Comparison of ENCODE assay signal across 8 cellular contexts in the genomic region with DNA sequence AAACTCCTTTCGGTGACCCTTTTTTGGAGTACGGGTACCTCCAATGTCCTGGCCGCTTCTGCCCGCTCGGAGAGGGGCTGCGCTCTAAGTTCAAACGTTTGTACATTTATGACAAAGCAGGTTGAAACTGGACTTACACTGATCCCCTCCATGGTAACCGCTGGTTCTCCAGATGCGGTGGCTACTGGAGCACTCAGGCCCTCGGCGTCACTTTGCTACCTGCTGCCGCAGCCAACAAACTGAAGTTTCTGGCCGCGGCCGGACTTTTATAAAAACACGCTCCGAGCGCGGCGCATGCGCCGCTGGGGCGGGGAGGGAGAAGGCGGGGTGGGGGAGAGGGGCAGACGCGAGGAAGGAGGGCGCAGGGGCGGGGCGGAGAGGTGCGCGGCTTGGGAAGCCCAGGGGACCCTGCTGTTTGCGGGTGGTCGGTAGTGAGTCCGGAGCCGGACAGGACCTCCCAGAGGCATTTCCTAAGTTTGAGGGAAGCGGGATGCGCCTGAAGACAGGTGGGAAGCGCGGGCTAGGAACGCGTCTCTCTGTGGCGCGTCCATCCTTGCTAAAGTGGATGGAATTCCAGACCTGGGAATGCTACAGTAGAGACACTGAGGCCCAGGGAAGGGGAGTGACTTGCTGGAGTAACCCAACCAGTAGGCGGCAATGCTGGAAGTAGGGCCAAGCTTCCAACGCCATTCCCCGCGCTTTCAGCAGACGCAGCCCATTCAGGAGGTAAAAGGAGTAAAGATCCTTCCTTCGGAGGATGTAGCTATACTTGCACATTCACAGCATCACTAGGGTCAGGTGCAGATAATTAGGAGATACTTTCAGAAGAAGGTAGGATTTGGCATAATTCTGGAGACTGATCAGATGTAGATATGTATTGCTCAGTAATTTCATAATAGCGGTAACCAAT. TPM values are rescaled to one million over a fixed set of nuclear protein-coding genes. Genes with fewer than 3 reads are reported as not detected.
A peak's percentile ranks its signal among the peaks of the same experiment; 100 is the strongest.
DNase-seq lines count a peak whose midpoint lies in the region; ATAC-seq, FAIRE-seq and TF ChIP-seq lines count a peak whose summit lies in the region.

Gene CXCR4, minus strand, starts transcription at position 241 of the 910 bp plus-strand sequence. Its CDS starts 89 bp downstream, at position 152.

- H3K4me1 Mint-ChIP-seq in CD8-positive, alpha-beta memory T cell, result peaks cover 58 to 67% (median 65%) of the 10 kb centered on the region in 3 donors
- H3K4me1 Mint-ChIP-seq in T-helper 2 cell treated with Interferon-gamma antibody and Interleukin-4, amounts not matched to agents 5 μg/mL and 100 μg/mL, for 36 hours (ENCODE audit: low read depth), result peaks cover 36% of the 10 kb centered on the region

- POLR2A ChIA-PET in CD8-positive, alpha-beta memory T cell (lab: Charles Lee), result interaction anchor here (0.5 to 6.4 kb wide), 19 partner anchors 12 to 259 kb away, joined by 3 to 131 read pairs (median 3); partner anchors contain the start of gene DARS1
- POLR2A ChIA-PET in GM12878 (lab: Charles Lee), result interaction anchor here (0.5 to 2.8 kb wide), 19 partner anchors 11 to 184 kb away, joined by 3 to 20 read pairs (median 5); no protein-coding TSS in a partner anchor

- 0 out of 2 replicates have a peak, but pooled peaks have one; percentile 9 for TF ChIP-seq RAD21 in GM12878 (IDR thresholded peaks at IDR 0.05; ENCODE audit: insufficient read depth, low read depth, low read length)

- peaks cover 25 to 56% (median 30%) of the 10 kb centered on the region in 3 donors for H3K36me3 Mint-ChIP-seq in CD8-positive, alpha-beta memory T cell
- H3K36me3 Mint-ChIP-seq in T-helper 2 cell treated with Interferon-gamma antibody and Interleukin-4, amounts not matched to agents 5 μg/mL and 100 μg/mL, for 36 hours (ENCODE audit: low read depth), result peaks cover 35% of the 10 kb centered on the region

- peak; percentile 82 to 97 (median 89) for DNase-seq in CD8-positive, alpha-beta memory T cell
- DNase-seq in NCI-H128 (lab: John Stamatoyannopoulos, UW; ENCODE audit: unreplicated experiment) (peak; percentile 71), GM12878 (ENCODE audit: low read depth, low spot score) (no peak), iPS-NIHi11 (ENCODE audit: low spot score) (peak; percentile 86), smooth muscle cell (lab: John Stamatoyannopoulos, UW; ENCODE audit: unreplicated experiment) (peak; percentile 34), H4 (ENCODE audit: low spot score) (no peak)
- peak; percentile 83 for DNase-seq in T-helper 2 cell treated with Interferon-gamma antibody and Interleukin-4, amounts not matched to agents 5 μg/mL and 100 μg/mL, for 36 hours (ENCODE audit: low spot score)

- in situ Hi-C loops in GM12878 (cut with MboI), result loop anchor here (5.0 kb wide), 1 partner anchor 201 kb away; no protein-coding TSS in a partner anchor

- H3K27me3 Mint-ChIP-seq in CD8-positive, alpha-beta memory T cell, result peaks cover 0 to 30% of the 10 kb centered on the region in 2 donors
- peaks cover 35% of the 10 kb centered on the region for H3K27me3 Mint-ChIP-seq in T-helper 2 cell treated with Interferon-gamma antibody and Interleukin-4, amounts not matched to agents 5 μg/mL and 100 μg/mL, for 36 hours (ENCODE audit: low read depth)

- 4% methylated on average over 35 of the region's 50 CpGs for WGBS in GM12878 (ENCODE audit: insufficient coverage, insufficient replicate concordance, low lambda C conversion rate, missing lambda C conversion rate)
- 1% methylated on average over 43 of the region's 50 CpGs for WGBS in smooth muscle cell (ENCODE audit: low lambda C conversion rate)

- H3K4me2 ChIP-seq in GM12878 (ENCODE audit: control insufficient read depth, insufficient read depth) (peak within 1 kb of the TSS; percentile 95), smooth muscle cell (peak within 1 kb of the TSS; percentile 93)

- H3K79me2 ChIP-seq in GM12878 (ENCODE audit: control insufficient read depth, insufficient read depth, low read length), result 0 out of 2 replicates have a peak, but pooled peaks cover 2% of the 10 kb centered on the region
- no peaks in the 10 kb centered on the region for H3K79me2 ChIP-seq in smooth muscle cell (ENCODE audit: low read depth)

- no peak for TF ChIP-seq EP300 in GM12878 (IDR thresholded peaks at IDR 0.05; ENCODE audit: borderline replicate concordance in 1 of 2, control insufficient read depth in 1 of 2, low read depth in 2 of 2, low read length in 2 of 2)

- TSS peak; percentile 95 for BruUV-seq in GM12878 (replicated peaks; lab: Mats Ljungman, UMichigan)

- peak within 1 kb of the TSS; percentile 38 for H2AFZ ChIP-seq in GM12878 (ENCODE audit: control insufficient read depth, low read depth, low read length)
- H2AFZ ChIP-seq in smooth muscle cell (ENCODE audit: low read depth), result peak within 1 kb of the TSS; percentile 74

- H3K9ac ChIP-seq in GM12878 (ENCODE audit: control insufficient read depth, insufficient read depth, low read length) (peak within 1 kb of the TSS; percentile 57), smooth muscle cell (ENCODE audit: low read depth) (no peak within 1 kb of the TSS)

- H3K27me3 ChIP-seq in CD8-positive, alpha-beta memory T cell (ENCODE audit: insufficient read depth, low read length, poor library complexity, severe bottlenecking), result no peaks in the 10 kb centered on the region
- peaks cover 0 to 12% of the 10 kb centered on the region in 2 experiments for H3K27me3 ChIP-seq in GM12878 (replicated peaks in 1 of 2; ENCODE audit: control insufficient read depth in 2 of 2, insufficient read depth in 2 of 2, low read length in 1 of 2)
- H3K27me3 ChIP-seq in smooth muscle cell (ENCODE audit: low read depth), result peaks cover 34% of the 10 kb centered on the region

- SMC1A ChIA-PET in GM12878 (lab: Charles Lee; ENCODE audit: uncharacterized antibody, unreplicated experiment), result interaction anchor here (1.0 to 2.7 kb wide), 12 partner anchors 10 to 259 kb away, joined by 3 to 28 read pairs (median 6); no protein-coding TSS in a partner anchor

- ATAC-seq in GM21619 (IDR thresholded peaks at IDR 0.05; ENCODE audit: unreplicated experiment), result peak; percentile 29
- ATAC-seq in GM12878, result peak; percentile 43

- TF ChIP-seq CTCF in GM12878 (IDR thresholded peaks at IDR 0.05 in 2 of 3, conservative IDR thresholded peaks at IDR 0.05 in 1 of 3; ENCODE audit: control insufficient read depth in 2 of 3, extremely low read depth in 1 of 3, insufficient read depth in 1 of 3, low read depth in 3 of 3, low read length in 3 of 3) (peak in 1 of 3 experiments; percentile 19; a peak in 1 of 6 replicates), smooth muscle cell (IDR thresholded peaks at IDR 0.05; ENCODE audit: borderline replicate concordance, insufficient read depth, poor library complexity, severe bottlenecking) (peak; percentile 4)

- CTCF ChIA-PET in CD8-positive, alpha-beta memory T cell (lab: Charles Lee), result interaction anchor here (0.9 to 2.7 kb wide), 9 partner anchors 8 to 200 kb away, joined by 3 to 21 read pairs (median 3); partner anchors contain the start of gene DARS1
- CTCF ChIA-PET in GM12878 (lab: Yijun Ruan, JAX), result interaction anchor here (0.9 to 1.5 kb wide), 5 partner anchors 11 to 136 kb away, joined by 3 to 6 read pairs (median 3); no protein-coding TSS in a partner anchor

- RAD21 ChIA-PET in GM12878 (lab: Charles Lee; ENCODE audit: unreplicated experiment), result interaction anchor here (0.6 to 2.7 kb wide), 15 partner anchors 11 to 258 kb away, joined by 3 to 62 read pairs (median 4); no protein-coding TSS in a partner anchor

- peaks cover 28% of the 10 kb centered on the region for H3K36me3 ChIP-seq in CD8-positive, alpha-beta memory T cell (ENCODE audit: insufficient read depth, low read length)
- H3K36me3 ChIP-seq in GM12878 (ENCODE audit: control insufficient read depth in 2 of 2, insufficient read depth in 2 of 2, low read length in 1 of 2), result peaks cover 0 to 4% of the 10 kb centered on the region in 2 experiments; a peak in 2 of 4 replicates
- H3K36me3 ChIP-seq in smooth muscle cell (ENCODE audit: low read depth), result no peaks in the 10 kb centered on the region

- H4K20me1 ChIP-seq in GM12878 (ENCODE audit: control insufficient read depth, insufficient read depth) (no peaks in the 10 kb centered on the region), smooth muscle cell (ENCODE audit: low read depth) (no peaks in the 10 kb centered on the region)

- H3K4me3 Mint-ChIP-seq in CD8-positive, alpha-beta memory T cell, result peak within 1 kb of the TSS; percentile 93 to 100 (median 98)
- H3K4me3 Mint-ChIP-seq in T-helper 2 cell treated with Interferon-gamma antibody and Interleukin-4, amounts not matched to agents 5 μg/mL and 100 μg/mL, for 36 hours, result peak within 1 kb of the TSS; percentile 98

- peak within 1 kb of the TSS; percentile 87 for H3K4me3 ChIP-seq in CD8-positive, alpha-beta memory T cell (ENCODE audit: low read length)
- H3K4me3 ChIP-seq in GM12878 (peak within 1 kb of the TSS; percentile 85), smooth muscle cell (peak within 1 kb of the TSS; percentile 56)

- H3F3A ChIP-seq in smooth muscle cell (ENCODE audit: low read depth), result peaks cover 4% of the 10 kb centered on the region

- intact Hi-C loops in GM12878 (cut with micrococcal nuclease; ENCODE audit: unreplicated experiment), result loop anchor here (1.0 to 5.0 kb wide), 6 partner anchors 61 to 261 kb away; partner anchors contain the start of gene DARS1

- peaks cover 0 to 11% (median 5%) of the 10 kb centered on the region in 5 donors for H3K9me3 Mint-ChIP-seq in CD8-positive, alpha-beta memory T cell
- H3K9me3 Mint-ChIP-seq in T-helper 2 cell treated with Interferon-gamma antibody and Interleukin-4, amounts not matched to agents 5 μg/mL and 100 μg/mL, for 36 hours, result no peaks in the 10 kb centered on the region

- FAIRE-seq in GM12878 (lab: Jason Lieb, UNC), result no peak

- no peaks in the 10 kb centered on the region for H3K9me3 ChIP-seq in CD8-positive, alpha-beta memory T cell (ENCODE audit: low read length)
- no peaks in the 10 kb centered on the region; the same call in 2 of the 3 replicates for H3K9me3 ChIP-seq in GM12878 (replicated peaks; ENCODE audit: control insufficient read depth, insufficient read depth, low read length)
- H3K9me3 ChIP-seq in smooth muscle cell (replicated peaks; ENCODE audit: low read depth), result no peaks in the 10 kb centered on the region

- peak; percentile 97 for TF ChIP-seq POLR2A in GM12878 (IDR thresholded peaks at IDR 0.05; ENCODE audit: low read depth, low read length)

- peak within 1 kb of the TSS; percentile 98 for H3K27ac ChIP-seq in CD8-positive, alpha-beta memory T cell (ENCODE audit: low read depth, low read length)
- H3K27ac ChIP-seq in GM12878 (ENCODE audit: control insufficient read depth, insufficient read depth) (peak within 1 kb of the TSS; percentile 40; the same call in 1 of the 2 replicates), smooth muscle cell (ENCODE audit: low read depth) (no peak within 1 kb of the TSS)

- peaks cover 47% of the 10 kb centered on the region for H3K4me1 ChIP-seq in CD8-positive, alpha-beta memory T cell (ENCODE audit: insufficient read depth, low read length)
- H3K4me1 ChIP-seq in GM12878 (ENCODE audit: control insufficient read depth, insufficient read depth, low read length), result peaks cover 2% of the 10 kb centered on the region; the same call in 1 of the 2 replicates
- H3K4me1 ChIP-seq in smooth muscle cell (ENCODE audit: low read depth), result peaks cover 48% of the 10 kb centered on the region

- peak within 1 kb of the TSS; percentile 98 to 100 (median 99) for H3K27ac Mint-ChIP-seq in CD8-positive, alpha-beta memory T cell
- peak within 1 kb of the TSS; percentile 95 for H3K27ac Mint-ChIP-seq in T-helper 2 cell treated with Interferon-gamma antibody and Interleukin-4, amounts not matched to agents 5 μg/mL and 100 μg/mL, for 36 hours

RNA-seq across cellular contexts. Expression of gene CXCR4, which starts in this region (rescaled TPM):
- 100 to 1,000 TPM; 102 to 106 TPM for total RNA-seq in CD8-positive, alpha-beta memory T cell
- 569 TPM for polyA plus RNA-seq in CD8-positive, alpha-beta memory T cell
- total RNA-seq in GM12878 (2013; cell fraction: nucleolus; rRNA removed), result 345 and 356 TPM in 2 replicates
- total RNA-seq in GM12878 (2014; rRNA removed) (53.3 and 59.5 TPM in 2 replicates), GM12878 (2014; rRNA removed; fragmentation: Illumina TruSeq; extraction: Trizol) (47.2 and 48.7 TPM in 2 replicates), GM12878 (2021) (45.9 and 49.6 TPM in 2 replicates), smooth muscle cell (3.7 and 4.0 TPM in 2 replicates)
- polyA plus RNA-seq in GM12878 (2011; ENCODE audit: low read depth), result 11.9 TPM
- polyA plus RNA-seq in GM12878 (2011; rRNA removed) (489 and 749 TPM in 2 replicates), GM12878 (2014; fragmentation: Illumina TruSeq; extraction: Trizol) (69.2 and 78.8 TPM in 2 replicates), GM12878 (2014; fragmentation: Nextera tagmentation; extraction: Ambion mirVana) (10 to 100 TPM; 31.1 to 32.3 TPM), GM12878 (2014; rRNA removed) (56.7 and 65.7 TPM in 2 replicates), GM12878 (2016; fragmentation: Nextera tagmentation; extraction: Ambion mirVana) (10 to 100 TPM; 52.1 to 55.7 TPM), smooth muscle cell (2.1 and 2.8 TPM in 2 replicates)
- polyA plus RNA-seq in GM12878 (2011; cell fraction: cytosol; rRNA removed), result 908 and 922 TPM in 2 replicates
- polyA plus RNA-seq in GM12878 (2011; cell fraction: nucleus; rRNA removed), result 473 and 829 TPM in 2 replicates
- polyA plus RNA-seq in GM12878 (2012), result 11.9 and 13.5 TPM in 2 replicates
- 1,227 and 1,449 TPM in 2 replicates for polyA minus RNA-seq in GM12878 (2011; rRNA and poly(A)+ RNA removed)
- polyA minus RNA-seq in GM12878 (2011; cell fraction: cytosol; rRNA and poly(A)+ RNA removed), result 271 and 274 TPM in 2 replicates
- 348 and 356 TPM in 2 replicates for polyA minus RNA-seq in GM12878 (2011; cell fraction: nucleus; rRNA and poly(A)+ RNA removed)
- total RNA-seq in H4 (2014; rRNA removed; shearing (Covaris generic)), result 0.06 TPM in 1 of 2 replicates, not detected in the other

Comparison
In these comparisons a context has a peak if more than half of its experiments do, and no peak if none do; other contexts are left out.
1. DNase-seq: peak in CD8-positive, alpha-beta memory T cell (5 of 5), NCI-H128 (single experiment), T-helper 2 cell treated with Interferon-gamma antibody and Interleukin-4, amounts not matched to agents 5 μg/mL and 100 μg/mL, for 36 hours (single experiment), iPS-NIHi11 (single experiment) and smooth muscle cell (single experiment); none in GM12878 (single experiment) and H4 (single experiment).
2. Peak in every context shown above with its lines, with median percentiles within 50 percentile points of each other: H3K4me3 ChIP-seq.